In the genomic region with DNA sequence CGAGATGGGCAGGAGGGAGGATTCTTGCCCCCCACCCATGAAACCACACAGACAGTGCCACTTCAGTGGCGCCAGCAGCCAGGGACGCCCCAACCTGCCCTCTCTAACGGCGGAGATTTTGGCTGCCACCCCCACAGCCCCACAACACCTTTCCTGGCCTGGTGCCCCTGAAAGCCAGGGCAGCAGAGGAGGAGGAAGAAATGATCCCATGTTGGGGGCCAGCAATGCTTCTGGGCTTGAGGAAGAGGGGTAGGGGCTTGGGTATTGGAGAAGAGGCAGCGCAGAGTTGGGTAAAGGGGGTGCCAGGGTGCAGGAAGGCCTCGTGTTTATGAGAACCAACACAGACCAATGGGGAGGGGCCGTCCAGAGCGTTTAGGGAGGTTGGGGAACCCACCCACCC, we compare ENCODE assay signal across 9 cellular contexts. TPM values are rescaled to one million over a fixed set of nuclear protein-coding genes. Genes with fewer than 3 reads are reported as not detected.
A peak's percentile ranks its signal among the peaks of the same experiment; 100 is the strongest.
DNase-seq lines count a peak whose midpoint lies in the region; ATAC-seq and TF ChIP-seq lines count a peak whose summit lies in the region.
"Had no signal": no experiment of that assay in that cellular context is flagged by ENCODE, and none has a peak within 500 bp of the region (broad histone marks: within the 10 kb centered on the region; RNA-seq: fewer than 3 reads in every experiment).

No MANE protein-coding gene starts in this region.

- ATAC-seq in GM23338 (no peak), GM21737 (IDR thresholded peaks at IDR 0.05; ENCODE audit: unreplicated experiment) (no peak)

- DNase-seq in GM23338 (ENCODE audit: low spot score) (no peak), fibroblast of lung (ENCODE audit: low read depth in 2 of 2) (no peak), AML-193 (lab: John Stamatoyannopoulos, UW) (no peak), GM10248 (ENCODE audit: extremely low spot score) (no peak), DMS53 (lab: John Stamatoyannopoulos, UW) (no peak)
- DNase-seq: stimulated activated CD4-positive, alpha-beta T cell treated with anti-CD3 and anti-CD28 coated beads, Interleukin-4, amount 100 ng/mL, for 4 hours had no signal

- H3K27ac ChIP-seq in GM23338 (ENCODE audit: low read depth) (no peak overlapping the region), SU-DHL-6 (ENCODE audit: low read depth, low read length) (no peak overlapping the region), fibroblast of lung (ENCODE audit: insufficient read depth, low read length) (no peak overlapping the region), skeletal muscle tissue (ENCODE audit: low read depth, low read length) (peak overlapping the region; percentile 73)

- peaks cover 22% of the 10 kb centered on the region for H3K9me3 Mint-ChIP-seq in GM23338

- no peaks in the 10 kb centered on the region for H3K9me3 ChIP-seq in SU-DHL-6 (ENCODE audit: insufficient read depth, low read length)
- no peaks in the 10 kb centered on the region for H3K9me3 ChIP-seq in fibroblast of lung (ENCODE audit: control insufficient read depth, insufficient read depth, low read depth, low read length)
- no peaks in the 10 kb centered on the region for H3K9me3 ChIP-seq in skeletal muscle tissue (ENCODE audit: control insufficient read depth in 3 of 3, low read length in 3 of 3)

- H3K4me3 ChIP-seq in GM23338, result peak overlapping the region; percentile 83; the same call in 1 of the 2 replicates
- H3K4me3 ChIP-seq in SU-DHL-6 (ENCODE audit: insufficient read depth, low read length, poor library complexity, severe bottlenecking), result no peak overlapping the region
- H3K4me3 ChIP-seq in fibroblast of lung (replicated peaks in 1 of 4; ENCODE audit: control extremely low read depth in 1 of 4, insufficient read depth in 1 of 4, low read depth in 3 of 4, low read length in 4 of 4), result peak overlapping the region in 1 of 4 experiments; percentile 91
- H3K4me3 ChIP-seq in skeletal muscle tissue (ENCODE audit: low read length in 3 of 3), result peak overlapping the region; percentile 6 to 78 (median 76)

- H3K27me3 ChIP-seq in GM23338 (ENCODE audit: insufficient read depth) (no peaks in the 10 kb centered on the region), SU-DHL-6 (ENCODE audit: low read length) (no peaks in the 10 kb centered on the region), fibroblast of lung (ENCODE audit: control insufficient read depth, insufficient read depth, low read length) (no peaks in the 10 kb centered on the region), skeletal muscle tissue (ENCODE audit: control insufficient read depth in 3 of 3, insufficient read depth in 3 of 3, low read length in 3 of 3) (no peaks in the 10 kb centered on the region)

- H3K9me2 ChIP-seq in GM23338 (ENCODE audit: insufficient read depth) (0 out of 2 replicates have a peak, but pooled peaks cover 4% of the 10 kb centered on the region), SU-DHL-6 (replicated peaks; ENCODE audit: insufficient read depth, low read length) (no peaks in the 10 kb centered on the region)

- TF ChIP-seq CTCF in GM23338 (conservative IDR thresholded peaks at IDR 0.05; ENCODE audit: low read depth in 2 of 2) (no peak), SU-DHL-6 (IDR thresholded peaks at IDR 0.05; ENCODE audit: insufficient read depth, low read length, poor library complexity, severe bottlenecking) (no peak), fibroblast of lung (conservative IDR thresholded peaks at IDR 0.05 in 1 of 2, IDR thresholded peaks at IDR 0.05 in 1 of 2; ENCODE audit: low read depth in 1 of 2, low read length in 2 of 2) (no peak), GM10248 (IDR thresholded peaks at IDR 0.05; ENCODE audit: control extremely low read depth, extremely low read depth, low read depth, missing control alignments) (no peak)

- H3K27ac Mint-ChIP-seq in GM23338, result no peak overlapping the region; the same call in 1 of the 2 replicates

- H3K4me1 ChIP-seq in GM23338 (ENCODE audit: insufficient read depth), result peaks cover 43% of the 10 kb centered on the region
- H3K4me1 ChIP-seq in fibroblast of lung (ENCODE audit: control insufficient read depth, extremely low read depth, insufficient read depth, low read length), result peaks cover 34% of the 10 kb centered on the region
- peaks cover 61 to 63% (median 62%) of the 10 kb centered on the region in 3 donors for H3K4me1 ChIP-seq in skeletal muscle tissue (ENCODE audit: control insufficient read depth in 3 of 3, insufficient read depth in 3 of 3, low read length in 3 of 3)

- H2AFZ ChIP-seq in GM23338 (no peak overlapping the region), SU-DHL-6 (ENCODE audit: low read depth, low read length, severe bottlenecking) (no peak overlapping the region), fibroblast of lung (ENCODE audit: low read length) (no peak overlapping the region)

- H3K36me3 ChIP-seq in GM23338 (ENCODE audit: insufficient read depth) (no peaks in the 10 kb centered on the region), SU-DHL-6 (ENCODE audit: low read length) (no peaks in the 10 kb centered on the region), fibroblast of lung (ENCODE audit: control insufficient read depth, insufficient read depth, low read length) (peaks cover 1% of the 10 kb centered on the region), skeletal muscle tissue (ENCODE audit: control insufficient read depth in 3 of 3, insufficient read depth in 3 of 3, low read length in 3 of 3) (peaks cover 0 to 4% (median 0%) of the 10 kb centered on the region in 3 donors)

- H3K79me2 ChIP-seq in GM23338 (replicated peaks; ENCODE audit: insufficient read depth) (peaks cover 63% of the 10 kb centered on the region), SU-DHL-6 (ENCODE audit: insufficient read depth, low read length) (peaks cover 64% of the 10 kb centered on the region), fibroblast of lung (ENCODE audit: control insufficient read depth, insufficient read depth, low read length) (peaks cover 51% of the 10 kb centered on the region)

- H3K4me3 Mint-ChIP-seq in GM23338, result peak overlapping the region; percentile 86

- peak overlapping the region; percentile 89; the same call in 1 of the 2 replicates for H3K4me2 ChIP-seq in GM23338
- peak overlapping the region; percentile 68 for H3K4me2 ChIP-seq in SU-DHL-6 (ENCODE audit: low read depth, low read length, poor library complexity, severe bottlenecking)
- peak overlapping the region; percentile 87 for H3K4me2 ChIP-seq in fibroblast of lung (ENCODE audit: extremely low read depth, insufficient read depth, low read length)

- POLR2A ChIA-PET in GM10248 (lab: Yijun Ruan, JAX), result no interaction called here

- H3K27me3 Mint-ChIP-seq in GM23338 (ENCODE audit: insufficient read depth, low read depth, poor library complexity), result peaks cover 18% of the 10 kb centered on the region

- H3F3A ChIP-seq in GM23338 (replicated peaks; ENCODE audit: low read depth) (no peaks in the 10 kb centered on the region), SU-DHL-6 (ENCODE audit: insufficient read depth) (0 out of 2 replicates have a peak, but pooled peaks cover 2% of the 10 kb centered on the region)

- H3K9ac ChIP-seq in SU-DHL-6 (ENCODE audit: low read length), result peak overlapping the region; percentile 99; the same call in 1 of the 2 replicates
- H3K9ac ChIP-seq in fibroblast of lung (ENCODE audit: insufficient read depth, low read length), result no peak overlapping the region
- peak overlapping the region; percentile 77 to 89 (median 88) for H3K9ac ChIP-seq in skeletal muscle tissue (ENCODE audit: low read depth in 1 of 3, low read length in 3 of 3)

- CTCF ChIA-PET in GM10248 (lab: Yijun Ruan, JAX), result no interaction called here

- H3K4me1 Mint-ChIP-seq in GM23338, result peaks cover 60% of the 10 kb centered on the region

- H3K36me3 Mint-ChIP-seq in GM23338 (ENCODE audit: low read depth), result peaks cover 10% of the 10 kb centered on the region; the same call in 2 of the 3 replicates

- peaks cover 42% of the 10 kb centered on the region for H4K20me1 ChIP-seq in GM23338 (replicated peaks; ENCODE audit: insufficient read depth)
- no peaks in the 10 kb centered on the region for H4K20me1 ChIP-seq in SU-DHL-6 (ENCODE audit: low read depth, low read length)
- H4K20me1 ChIP-seq in fibroblast of lung (ENCODE audit: control insufficient read depth, extremely low read depth, insufficient read depth, low read length), result no peaks in the 10 kb centered on the region

TF ChIP-seq in GM23338, 12 proteins besides CTCF, POLR2A, EP300 and RAD21 (continues in another document):
- TF ChIP-seq EZH2 (IDR thresholded peaks at IDR 0.05; ENCODE audit: low read depth, unreplicated experiment), result no peak
- no peak for TF ChIP-seq CREB1 (CRISPR knock-in tag; IDR thresholded peaks at IDR 0.05; ENCODE audit: low read depth)

RNA-seq across cellular contexts. Expression of a gene that starts 1.7 kb away (rescaled TPM):
- 15.4 and 23.4 TPM in 2 replicates for total RNA-seq in GM23338 (2014; rRNA removed; shearing (Covaris generic))
- polyA plus RNA-seq in GM23338 (2016; fragmentation: Nextera tagmentation; extraction: Ambion mirVana), result 17.8 and 19.9 TPM in 2 replicates
- total RNA-seq in fibroblast of lung, result 4.4 and 6.4 TPM in 2 replicates
- 13.7 and 14.4 TPM in 2 replicates for polyA plus RNA-seq in fibroblast of lung
- polyA plus RNA-seq in fibroblast of lung (2012), result 31.8 and 34.7 TPM in 2 replicates
- 41.0 and 53.4 TPM in 2 replicates for polyA minus RNA-seq in fibroblast of lung (ENCODE audit: low replicate concordance)
- 2.6 TPM for total RNA-seq in skeletal muscle tissue

RNA-seq across cellular contexts. Expression of a gene that starts 55.4 kb away (rescaled TPM):
- not detected in 2 replicates for total RNA-seq in GM23338 (2014; rRNA removed; shearing (Covaris generic))
- polyA plus RNA-seq in GM23338 (2016; fragmentation: Nextera tagmentation; extraction: Ambion mirVana) (not detected in 2 replicates), fibroblast of lung (not detected in 2 replicates)
- total RNA-seq in fibroblast of lung (not detected in 2 replicates), skeletal muscle tissue (0.52 TPM)
- not detected in 2 replicates for polyA plus RNA-seq in fibroblast of lung (2012)
- polyA minus RNA-seq in fibroblast of lung (ENCODE audit: low replicate concordance), result not detected in 2 replicates
